In genomic region chr19:18599485-18599884, GRCh38 we compare ENCODE assay signal across 24 cellular contexts. TPM values are rescaled to one million over a fixed set of nuclear protein-coding genes. Genes with fewer than 3 reads are reported as not detected.
"Had no signal": no experiment of that assay in that cellular context is flagged by ENCODE, and none has a peak within 500 bp of the region (broad histone marks: within the 10 kb centered on the region; RNA-seq: fewer than 3 reads in every experiment).

No MANE protein-coding gene starts in this region.

- H3K27ac ChIP-seq: left ventricle myocardium inferior, neural progenitor cell, ovary, right atrium auricular region, skin epidermis, tibial nerve, uterus had no signal

- H2AFZ ChIP-seq: neural progenitor cell had no signal

- H3K36me3 ChIP-seq: left ventricle myocardium inferior, neural progenitor cell, ovary, right atrium auricular region, tibial nerve, uterus had no signal

- FAIRE-seq: islet of Langerhans had no signal

- H3K9ac ChIP-seq: neural progenitor cell had no signal

- H3K9me3 ChIP-seq: left ventricle myocardium inferior, ovary, right atrium auricular region, tibial nerve, uterus had no signal

- DNase-seq: hypothalamus; immature natural killer cell; left ventricle myocardium inferior; mesendoderm; naive B cell; natural killer cell; nephron progenitor cell; ovary; stimulated activated CD4-positive, alpha-beta T cell treated with anti-CD3 and anti-CD28 coated beads, Interleukin-4, amount 100 ng/mL, for 4 hours; stimulated activated CD8-positive, alpha-beta memory T cell treated with anti-CD3 and anti-CD28 coated beads, Interleukin-4, amount 100 ng/mL, for 48 hours; stimulated activated naive CD4-positive, alpha-beta T cell treated with Interleukin-2 at 50 U/mL for 16 hours; stimulated activated naive CD8-positive, alpha-beta T cell treated with anti-CD3 and anti-CD28 coated beads, Interleukin-15, amount 100 ng/mL, for 72 hours; substantia nigra; uterus had no signal

- ATAC-seq: natural killer cell; sciatic nerve; stimulated activated memory B cell treated with anti-CD40 and anti-IgM and Interleukin-4, amounts not matched to agents 10 μg/mL and 1 μg/mL and 100 μg/mL, for 72 hours; stimulated activated naive CD8-positive, alpha-beta T cell treated with anti-CD3 and anti-CD28 coated beads, Interleukin-15, amount 100 ng/mL, for 72 hours had no signal

- H3K4me3 ChIP-seq: left ventricle myocardium inferior, lung, neural progenitor cell, ovary, right atrium auricular region, skin epidermis, tibial nerve, uterus had no signal

- H3K4me2 ChIP-seq: neural progenitor cell had no signal

RNA-seq across cellular contexts. Expression of gene CRLF1, which starts 7.1 kb away (rescaled TPM):
- total RNA-seq: natural killer cell, pulmonary artery endothelial cell had no signal

RNA-seq across cellular contexts. Expression of gene TMEM59L, which starts 13.2 kb away (rescaled TPM):
- total RNA-seq: mononuclear cell, natural killer cell had no signal
- polyA plus RNA-seq: immature natural killer cell had no signal
